ENCODE assay signal across 1 cellular context in the genomic region with DNA sequence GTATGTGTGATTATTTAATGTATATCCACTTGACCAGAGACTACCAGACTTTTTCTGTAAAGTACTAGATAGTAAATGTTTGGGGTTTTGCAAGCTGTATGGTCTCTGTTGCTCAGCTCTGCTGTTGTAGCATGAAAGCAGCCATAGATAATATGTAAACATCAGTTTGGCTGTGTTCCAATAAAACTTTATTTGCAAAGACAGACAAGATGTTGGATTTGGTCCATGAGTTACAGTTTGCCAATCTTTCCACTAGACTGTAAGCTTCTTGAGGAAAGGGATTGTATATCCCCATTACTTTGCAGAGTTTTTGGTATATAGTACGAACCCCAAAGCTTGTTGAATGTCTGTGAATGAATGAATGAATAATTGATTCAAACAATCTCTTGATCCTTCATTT.
TF ChIP-seq lines count a peak whose summit lies in the region.

No MANE protein-coding gene starts in this region.

TF ChIP-seq in HepG2, 621 proteins besides CTCF, POLR2A, EP300 and RAD21 (continued from another document):
- TF ChIP-seq, protein P1, sequence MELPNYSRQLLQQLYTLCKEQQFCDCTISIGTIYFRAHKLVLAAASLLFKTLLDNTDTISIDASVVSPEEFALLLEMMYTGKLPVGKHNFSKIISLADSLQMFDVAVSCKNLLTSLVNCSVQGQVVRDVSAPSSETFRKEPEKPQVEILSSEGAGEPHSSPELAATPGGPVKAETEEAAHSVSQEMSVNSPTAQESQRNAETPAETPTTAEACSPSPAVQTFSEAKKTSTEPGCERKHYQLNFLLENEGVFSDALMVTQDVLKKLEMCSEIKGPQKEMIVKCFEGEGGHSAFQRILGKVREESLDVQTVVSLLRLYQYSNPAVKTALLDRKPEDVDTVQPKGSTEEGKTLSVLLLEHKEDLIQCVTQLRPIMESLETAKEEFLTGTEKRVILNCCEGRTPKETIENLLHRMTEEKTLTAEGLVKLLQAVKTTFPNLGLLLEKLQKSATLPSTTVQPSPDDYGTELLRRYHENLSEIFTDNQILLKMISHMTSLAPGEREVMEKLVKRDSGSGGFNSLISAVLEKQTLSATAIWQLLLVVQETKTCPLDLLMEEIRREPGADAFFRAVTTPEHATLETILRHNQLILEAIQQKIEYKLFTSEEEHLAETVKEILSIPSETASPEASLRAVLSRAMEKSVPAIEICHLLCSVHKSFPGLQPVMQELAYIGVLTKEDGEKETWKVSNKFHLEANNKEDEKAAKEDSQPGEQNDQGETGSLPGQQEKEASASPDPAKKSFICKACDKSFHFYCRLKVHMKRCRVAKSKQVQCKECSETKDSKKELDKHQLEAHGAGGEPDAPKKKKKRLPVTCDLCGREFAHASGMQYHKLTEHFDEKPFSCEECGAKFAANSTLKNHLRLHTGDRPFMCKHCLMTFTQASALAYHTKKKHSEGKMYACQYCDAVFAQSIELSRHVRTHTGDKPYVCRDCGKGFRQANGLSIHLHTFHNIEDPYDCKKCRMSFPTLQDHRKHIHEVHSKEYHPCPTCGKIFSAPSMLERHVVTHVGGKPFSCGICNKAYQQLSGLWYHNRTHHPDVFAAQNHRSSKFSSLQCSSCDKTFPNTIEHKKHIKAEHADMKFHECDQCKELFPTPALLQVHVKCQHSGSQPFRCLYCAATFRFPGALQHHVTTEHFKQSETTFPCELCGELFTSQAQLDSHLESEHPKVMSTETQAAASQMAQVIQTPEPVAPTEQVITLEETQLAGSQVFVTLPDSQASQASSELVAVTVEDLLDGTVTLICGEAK (IDR thresholded peaks at IDR 0.05), result peak; percentile 63
- TF ChIP-seq, protein P1 (CRISPR knock-in tag; IDR thresholded peaks at IDR 0.05), result peak; percentile 69; the same call in 1 of the 2 replicates
TF ChIP-seq in HepG2: peak in this region for 1.
